Comparison of ENCODE assay signal across 10 cellular contexts in genomic region chr7:74775111-74775510, GRCh38. TPM values are rescaled to one million over a fixed set of nuclear protein-coding genes. Genes with fewer than 3 reads are reported as not detected.
DNase-seq lines count a peak whose midpoint lies in the region; ATAC-seq lines count a peak whose summit lies in the region.
"Not testable (repeated sequence)": the region's sequence is repeated elsewhere in the genome, so short reads cannot be mapped to it uniquely, and the experiment has no call there.
"Had no signal": no experiment of that assay in that cellular context is flagged by ENCODE, and none has a peak within 500 bp of the region (broad histone marks: within the 10 kb centered on the region; RNA-seq: fewer than 3 reads in every experiment).

No MANE protein-coding gene starts in this region.

- H3K9me3 Mint-ChIP-seq in activated CD4-positive, alpha-beta T cell treated with anti-CD3 and anti-CD28 coated beads for 36 hours (ENCODE audit: low read depth); activated naive CD8-positive, alpha-beta T cell treated with anti-CD3 and anti-CD28 coated beads, Interleukin-2, amount 50 U/mL, for 24 hours: not testable (repeated sequence)

- POLR2A ChIA-PET in activated CD4-positive, alpha-beta T cell treated with anti-CD3 and anti-CD28 coated beads for 36 hours (lab: Charles Lee), result not testable (repeated sequence)

- not testable (repeated sequence) for DNase-seq in activated CD4-positive, alpha-beta T cell treated with anti-CD3 and anti-CD28 coated beads for 36 hours; activated naive CD8-positive, alpha-beta T cell treated with anti-CD3 and anti-CD28 coated beads, Interleukin-2, amount 50 U/mL, for 24 hours; stimulated activated naive CD8-positive, alpha-beta T cell treated with anti-CD3 and anti-CD28 coated beads, Interleukin-15, Interleukin-2, amounts not matched to agents 100 U/mL and 50 U/mL, for 24 hours

- peak; percentile 46 for ATAC-seq in GM18868 (IDR thresholded peaks at IDR 0.05; ENCODE audit: unreplicated experiment)
- ATAC-seq in GM19395 (IDR thresholded peaks at IDR 0.05; ENCODE audit: unreplicated experiment), result peak; percentile 48
- ATAC-seq in GM21723 (IDR thresholded peaks at IDR 0.05; ENCODE audit: unreplicated experiment), result peak; percentile 30
- peak; percentile 46 for ATAC-seq in HG02852 (IDR thresholded peaks at IDR 0.05; ENCODE audit: unreplicated experiment)
- ATAC-seq in HG03342 (IDR thresholded peaks at IDR 0.05; ENCODE audit: unreplicated experiment), result peak; percentile 31
- peak; percentile 90 for ATAC-seq in activated CD4-positive, alpha-beta T cell treated with anti-CD3 and anti-CD28 coated beads for 36 hours
- peak; percentile 55 for ATAC-seq in activated naive CD8-positive, alpha-beta T cell treated with anti-CD3 and anti-CD28 coated beads, Interleukin-2, amount 50 U/mL, for 24 hours
- peak; percentile 38 for ATAC-seq in stimulated activated naive CD8-positive, alpha-beta T cell treated with anti-CD3 and anti-CD28 coated beads, Interleukin-15, Interleukin-2, amounts not matched to agents 100 U/mL and 50 U/mL, for 24 hours

- not testable (repeated sequence) for H3K36me3 Mint-ChIP-seq in activated CD4-positive, alpha-beta T cell treated with anti-CD3 and anti-CD28 coated beads for 36 hours (ENCODE audit: low read depth); activated naive CD8-positive, alpha-beta T cell treated with anti-CD3 and anti-CD28 coated beads, Interleukin-2, amount 50 U/mL, for 24 hours (ENCODE audit: low read depth)

- not testable (repeated sequence) for H3K27me3 Mint-ChIP-seq in activated CD4-positive, alpha-beta T cell treated with anti-CD3 and anti-CD28 coated beads for 36 hours; activated naive CD8-positive, alpha-beta T cell treated with anti-CD3 and anti-CD28 coated beads, Interleukin-2, amount 50 U/mL, for 24 hours

- intact Hi-C loops in activated CD4-positive, alpha-beta T cell treated with anti-CD3 and anti-CD28 coated beads for 36 hours (cut with DNase I, micrococcal nuclease), result not testable (repeated sequence)

- not testable (repeated sequence) for H3K27ac Mint-ChIP-seq in activated CD4-positive, alpha-beta T cell treated with anti-CD3 and anti-CD28 coated beads for 36 hours; activated naive CD8-positive, alpha-beta T cell treated with anti-CD3 and anti-CD28 coated beads, Interleukin-2, amount 50 U/mL, for 24 hours

- H3K4me1 Mint-ChIP-seq in activated CD4-positive, alpha-beta T cell treated with anti-CD3 and anti-CD28 coated beads for 36 hours; activated naive CD8-positive, alpha-beta T cell treated with anti-CD3 and anti-CD28 coated beads, Interleukin-2, amount 50 U/mL, for 24 hours: not testable (repeated sequence)

- CTCF ChIA-PET in activated CD4-positive, alpha-beta T cell treated with anti-CD3 and anti-CD28 coated beads for 36 hours (lab: Charles Lee), result not testable (repeated sequence)

- not testable (repeated sequence) for H3K4me3 Mint-ChIP-seq in activated CD4-positive, alpha-beta T cell treated with anti-CD3 and anti-CD28 coated beads for 36 hours; activated naive CD8-positive, alpha-beta T cell treated with anti-CD3 and anti-CD28 coated beads, Interleukin-2, amount 50 U/mL, for 24 hours

RNA-seq across cellular contexts. Expression of gene NCF1, which starts 1.3 kb away (rescaled TPM):
- under 1 TPM; 0.35 to 0.78 TPM for total RNA-seq in activated CD4-positive, alpha-beta T cell treated with anti-CD3 and anti-CD28 coated beads for 36 hours
- total RNA-seq: M059J, SK-MEL-5 had no signal

Comparison
In these comparisons a context has a peak if more than half of its experiments do, and no peak if none do; other contexts are left out.
1. ATAC-seq: peak in every context shown above with its lines; median percentile 90 in activated CD4-positive, alpha-beta T cell treated with anti-CD3 and anti-CD28 coated beads for 36 hours; 55 in activated naive CD8-positive, alpha-beta T cell treated with anti-CD3 and anti-CD28 coated beads, Interleukin-2, amount 50 U/mL, for 24 hours; 48 in GM19395; 46 in GM18868; 46 in HG02852; 38 in stimulated activated naive CD8-positive, alpha-beta T cell treated with anti-CD3 and anti-CD28 coated beads, Interleukin-15, Interleukin-2, amounts not matched to agents 100 U/mL and 50 U/mL, for 24 hours; 31 in HG03342; 30 in GM21723.